1 cellular context compared by ENCODE assay signal in the genomic region with DNA sequence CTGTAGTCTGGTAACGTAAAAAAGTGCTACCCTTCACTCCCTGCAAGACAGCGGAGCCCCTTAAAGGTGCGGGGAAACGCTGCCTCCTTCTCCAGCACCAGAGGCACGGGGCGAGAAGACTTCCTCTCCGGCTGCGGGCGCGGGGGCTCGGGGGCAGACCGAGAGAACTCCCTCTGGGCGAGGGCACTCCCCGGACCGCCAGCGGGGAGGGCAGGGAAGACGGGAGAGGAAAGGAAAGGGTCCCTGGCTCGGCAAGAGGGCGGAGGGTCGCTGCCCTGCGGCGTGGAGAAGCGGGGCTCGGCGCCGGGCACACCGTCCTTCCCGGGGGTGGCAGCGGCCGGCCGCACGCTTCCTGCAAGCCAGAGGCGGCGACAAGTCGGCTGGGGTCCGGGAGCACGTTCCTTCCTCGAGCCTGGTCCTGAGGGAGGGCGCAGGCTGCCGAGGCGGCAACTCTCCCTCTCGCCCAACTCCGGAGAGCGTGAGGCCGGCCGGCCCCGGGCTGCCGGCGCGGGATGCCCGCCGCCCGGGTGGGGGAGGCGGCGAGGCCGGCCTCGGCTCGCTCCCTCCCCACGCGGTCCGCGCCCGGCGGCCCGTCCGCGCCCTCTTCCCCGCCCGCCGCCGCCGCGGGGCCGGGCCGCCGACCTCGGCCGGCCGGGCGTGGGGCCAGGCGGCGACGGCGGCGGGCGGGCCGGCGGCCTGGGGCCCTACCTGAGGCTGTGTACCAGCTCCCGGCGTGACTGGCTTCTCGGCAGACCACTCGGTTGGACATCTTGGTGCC.
A peak's percentile ranks its signal among the peaks of the same experiment; 100 is the strongest.
TF ChIP-seq lines count a peak whose summit lies in the region.

No MANE protein-coding gene starts in this region.

TF ChIP-seq in HepG2, 621 proteins besides CTCF, POLR2A, EP300 and RAD21 (continued from another document and continues in another):
- TF ChIP-seq ARHGAP35 (CRISPR knock-in tag; IDR thresholded peaks at IDR 0.05; ENCODE audit: borderline replicate concordance) = 0 out of 2 replicates have a peak, but pooled peaks have one; percentile 27
- TF ChIP-seq ZFYVE20 (CRISPR knock-in tag; IDR thresholded peaks at IDR 0.05; ENCODE audit: borderline replicate concordance, low read depth) = 0 out of 2 replicates have a peak, but pooled peaks have one; percentile 51
- peak; percentile 29; the same call in 1 of the 2 replicates for TF ChIP-seq TBX2 (CRISPR knock-in tag; IDR thresholded peaks at IDR 0.05; ENCODE audit: borderline replicate concordance)
- peak; percentile 65 for TF ChIP-seq TAF15 (IDR thresholded peaks at IDR 0.05; ENCODE audit: low read depth, low read length, poor library complexity, severe bottlenecking)
- TF ChIP-seq KMT2A (CRISPR knock-in tag; IDR thresholded peaks at IDR 0.05) = peak; percentile 47
- 0 out of 2 replicates have a peak, but pooled peaks have one; percentile 12 for TF ChIP-seq ETV5 (CRISPR knock-in tag; IDR thresholded peaks at IDR 0.05; ENCODE audit: borderline replicate concordance)
- TF ChIP-seq STAG1 (CRISPR knock-in tag; IDR thresholded peaks at IDR 0.05) = 0 out of 2 replicates have a peak, but pooled peaks have one; percentile 4
- TF ChIP-seq ZNF652 (CRISPR knock-in tag; IDR thresholded peaks at IDR 0.05; ENCODE audit: borderline replicate concordance, low read depth) = no peak
- no peak for TF ChIP-seq ZNF747 (CRISPR knock-in tag; IDR thresholded peaks at IDR 0.05; ENCODE audit: borderline replicate concordance)
- no peak for TF ChIP-seq ZNF33B (CRISPR knock-in tag; IDR thresholded peaks at IDR 0.05)
- 0 out of 2 replicates have a peak, but pooled peaks have one; percentile 45 for TF ChIP-seq MED13 (CRISPR knock-in tag; IDR thresholded peaks at IDR 0.05)
- TF ChIP-seq, protein P1, sequence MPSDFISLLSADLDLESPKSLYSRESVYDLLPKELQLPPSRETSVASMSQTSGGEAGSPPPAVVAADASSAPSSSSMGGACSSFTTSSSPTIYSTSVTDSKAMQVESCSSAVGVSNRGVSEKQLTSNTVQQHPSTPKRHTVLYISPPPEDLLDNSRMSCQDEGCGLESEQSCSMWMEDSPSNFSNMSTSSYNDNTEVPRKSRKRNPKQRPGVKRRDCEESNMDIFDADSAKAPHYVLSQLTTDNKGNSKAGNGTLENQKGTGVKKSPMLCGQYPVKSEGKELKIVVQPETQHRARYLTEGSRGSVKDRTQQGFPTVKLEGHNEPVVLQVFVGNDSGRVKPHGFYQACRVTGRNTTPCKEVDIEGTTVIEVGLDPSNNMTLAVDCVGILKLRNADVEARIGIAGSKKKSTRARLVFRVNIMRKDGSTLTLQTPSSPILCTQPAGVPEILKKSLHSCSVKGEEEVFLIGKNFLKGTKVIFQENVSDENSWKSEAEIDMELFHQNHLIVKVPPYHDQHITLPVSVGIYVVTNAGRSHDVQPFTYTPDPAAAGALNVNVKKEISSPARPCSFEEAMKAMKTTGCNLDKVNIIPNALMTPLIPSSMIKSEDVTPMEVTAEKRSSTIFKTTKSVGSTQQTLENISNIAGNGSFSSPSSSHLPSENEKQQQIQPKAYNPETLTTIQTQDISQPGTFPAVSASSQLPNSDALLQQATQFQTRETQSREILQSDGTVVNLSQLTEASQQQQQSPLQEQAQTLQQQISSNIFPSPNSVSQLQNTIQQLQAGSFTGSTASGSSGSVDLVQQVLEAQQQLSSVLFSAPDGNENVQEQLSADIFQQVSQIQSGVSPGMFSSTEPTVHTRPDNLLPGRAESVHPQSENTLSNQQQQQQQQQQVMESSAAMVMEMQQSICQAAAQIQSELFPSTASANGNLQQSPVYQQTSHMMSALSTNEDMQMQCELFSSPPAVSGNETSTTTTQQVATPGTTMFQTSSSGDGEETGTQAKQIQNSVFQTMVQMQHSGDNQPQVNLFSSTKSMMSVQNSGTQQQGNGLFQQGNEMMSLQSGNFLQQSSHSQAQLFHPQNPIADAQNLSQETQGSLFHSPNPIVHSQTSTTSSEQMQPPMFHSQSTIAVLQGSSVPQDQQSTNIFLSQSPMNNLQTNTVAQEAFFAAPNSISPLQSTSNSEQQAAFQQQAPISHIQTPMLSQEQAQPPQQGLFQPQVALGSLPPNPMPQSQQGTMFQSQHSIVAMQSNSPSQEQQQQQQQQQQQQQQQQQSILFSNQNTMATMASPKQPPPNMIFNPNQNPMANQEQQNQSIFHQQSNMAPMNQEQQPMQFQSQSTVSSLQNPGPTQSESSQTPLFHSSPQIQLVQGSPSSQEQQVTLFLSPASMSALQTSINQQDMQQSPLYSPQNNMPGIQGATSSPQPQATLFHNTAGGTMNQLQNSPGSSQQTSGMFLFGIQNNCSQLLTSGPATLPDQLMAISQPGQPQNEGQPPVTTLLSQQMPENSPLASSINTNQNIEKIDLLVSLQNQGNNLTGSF (CRISPR knock-in tag; IDR thresholded peaks at IDR 0.05) = 0 out of 2 replicates have a peak, but pooled peaks have one; percentile 33
- 0 out of 2 replicates have a peak, but pooled peaks have one; percentile 11 for TF ChIP-seq ZMYM4 (CRISPR knock-in tag; IDR thresholded peaks at IDR 0.05)
- TF ChIP-seq, protein P2, sequence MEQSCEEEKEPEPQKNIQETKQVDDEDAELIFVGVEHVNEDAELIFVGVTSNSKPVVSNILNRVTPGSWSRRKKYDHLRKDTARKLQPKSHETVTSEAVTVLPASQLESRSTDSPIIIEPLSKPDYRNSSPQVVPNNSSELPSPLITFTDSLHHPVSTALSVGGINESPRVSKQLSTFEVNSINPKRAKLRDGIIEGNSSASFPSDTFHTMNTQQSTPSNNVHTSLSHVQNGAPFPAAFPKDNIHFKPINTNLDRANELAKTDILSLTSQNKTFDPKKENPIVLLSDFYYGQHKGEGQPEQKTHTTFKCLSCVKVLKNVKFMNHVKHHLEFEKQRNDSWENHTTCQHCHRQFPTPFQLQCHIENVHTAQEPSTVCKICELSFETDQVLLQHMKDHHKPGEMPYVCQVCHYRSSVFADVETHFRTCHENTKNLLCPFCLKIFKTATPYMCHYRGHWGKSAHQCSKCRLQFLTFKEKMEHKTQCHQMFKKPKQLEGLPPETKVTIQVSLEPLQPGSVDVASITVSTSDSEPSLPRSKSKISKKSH (CRISPR knock-in tag; IDR thresholded peaks at IDR 0.05; ENCODE audit: borderline replicate concordance) = peak; percentile 77
- 0 out of 2 replicates have a peak, but pooled peaks have one; percentile 73 for TF ChIP-seq ZNF839 (CRISPR knock-in tag; IDR thresholded peaks at IDR 0.05; ENCODE audit: borderline replicate concordance)
- peak; percentile 51; the same call in 1 of the 2 replicates for TF ChIP-seq ARNT2 (CRISPR knock-in tag; IDR thresholded peaks at IDR 0.05; ENCODE audit: low read depth)
- 0 out of 2 replicates have a peak, but pooled peaks have one; percentile 27 for TF ChIP-seq ZBTB38 (CRISPR knock-in tag; IDR thresholded peaks at IDR 0.05)
- peak; percentile 72 for TF ChIP-seq ZNF883 (CRISPR knock-in tag; IDR thresholded peaks at IDR 0.05; ENCODE audit: not compliant biosample characterization)
- peak; percentile 27; the same call in 1 of the 2 replicates for TF ChIP-seq MEIS2 (CRISPR knock-in tag; IDR thresholded peaks at IDR 0.05)
- TF ChIP-seq NFE2L2 (IDR thresholded peaks at IDR 0.05; ENCODE audit: low read length) = no peak
- TF ChIP-seq ZNF564 (CRISPR knock-in tag; IDR thresholded peaks at IDR 0.05) = peak; percentile 68; the same call in 1 of the 2 replicates
- TF ChIP-seq HIC2 (CRISPR knock-in tag; IDR thresholded peaks at IDR 0.05; ENCODE audit: low read depth) = no peak
- peak; percentile 47; the same call in 1 of the 2 replicates for TF ChIP-seq ZNF772 (CRISPR knock-in tag; IDR thresholded peaks at IDR 0.05)
- 0 out of 2 replicates have a peak, but pooled peaks have one; percentile 43 for TF ChIP-seq HIVEP1 (CRISPR knock-in tag; IDR thresholded peaks at IDR 0.05)
- peak; percentile 65 for TF ChIP-seq AGO2 (optimal IDR thresholded peaks at IDR 0.05; ENCODE audit: low read depth, low read length)
- TF ChIP-seq ZFX (CRISPR knock-in tag; IDR thresholded peaks at IDR 0.05; ENCODE audit: low read depth) = peak; percentile 47; the same call in 1 of the 2 replicates
- peak; percentile 50; the same call in 1 of the 2 replicates for TF ChIP-seq ZNF350 (CRISPR knock-in tag; IDR thresholded peaks at IDR 0.05; ENCODE audit: borderline replicate concordance, low read depth)
- peak; percentile 63; the same call in 1 of the 2 replicates for TF ChIP-seq CAMTA2 (CRISPR knock-in tag; IDR thresholded peaks at IDR 0.05; ENCODE audit: borderline replicate concordance)
- peak; percentile 49; the same call in 1 of the 2 replicates for TF ChIP-seq ZSCAN21 (CRISPR knock-in tag; IDR thresholded peaks at IDR 0.05; ENCODE audit: borderline replicate concordance)
- 0 out of 2 replicates have a peak, but pooled peaks have one; percentile 27 for TF ChIP-seq ZNF225 (CRISPR knock-in tag; IDR thresholded peaks at IDR 0.05)
- TF ChIP-seq EEA1 (CRISPR knock-in tag; IDR thresholded peaks at IDR 0.05; ENCODE audit: borderline replicate concordance) = 0 out of 2 replicates have a peak, but pooled peaks have one; percentile 32
- peak; percentile 40; the same call in 1 of the 2 replicates for TF ChIP-seq SALL1 (CRISPR knock-in tag; IDR thresholded peaks at IDR 0.05)
- TF ChIP-seq XRCC5 (optimal IDR thresholded peaks at IDR 0.05; ENCODE audit: low read length) = peak; percentile 25
- no peak for TF ChIP-seq TOE1 (CRISPR knock-in tag; IDR thresholded peaks at IDR 0.05)
- TF ChIP-seq ZNF326 (CRISPR knock-in tag; IDR thresholded peaks at IDR 0.05; ENCODE audit: borderline replicate concordance) = no peak
- TF ChIP-seq GABPB1 (CRISPR knock-in tag; IDR thresholded peaks at IDR 0.05) = peak; percentile 53; the same call in 1 of the 2 replicates
- 0 out of 2 replicates have a peak, but pooled peaks have one; percentile 26 for TF ChIP-seq ZNF724P (CRISPR knock-in tag; IDR thresholded peaks at IDR 0.05; ENCODE audit: borderline replicate concordance)
- TF ChIP-seq ZNF550 (CRISPR knock-in tag; IDR thresholded peaks at IDR 0.05; ENCODE audit: borderline replicate concordance) = 0 out of 2 replicates have a peak, but pooled peaks have one; percentile 64
- TF ChIP-seq PHF8 (CRISPR knock-in tag; IDR thresholded peaks at IDR 0.05) = peak; percentile 34
- 0 out of 2 replicates have a peak, but pooled peaks have one; percentile 16 for TF ChIP-seq ZNF552 (CRISPR knock-in tag; IDR thresholded peaks at IDR 0.05; ENCODE audit: borderline replicate concordance)
- TF ChIP-seq CHCHD3 (CRISPR knock-in tag; IDR thresholded peaks at IDR 0.05) = 0 out of 2 replicates have a peak, but pooled peaks have one; percentile 67
- TF ChIP-seq, protein P3, sequence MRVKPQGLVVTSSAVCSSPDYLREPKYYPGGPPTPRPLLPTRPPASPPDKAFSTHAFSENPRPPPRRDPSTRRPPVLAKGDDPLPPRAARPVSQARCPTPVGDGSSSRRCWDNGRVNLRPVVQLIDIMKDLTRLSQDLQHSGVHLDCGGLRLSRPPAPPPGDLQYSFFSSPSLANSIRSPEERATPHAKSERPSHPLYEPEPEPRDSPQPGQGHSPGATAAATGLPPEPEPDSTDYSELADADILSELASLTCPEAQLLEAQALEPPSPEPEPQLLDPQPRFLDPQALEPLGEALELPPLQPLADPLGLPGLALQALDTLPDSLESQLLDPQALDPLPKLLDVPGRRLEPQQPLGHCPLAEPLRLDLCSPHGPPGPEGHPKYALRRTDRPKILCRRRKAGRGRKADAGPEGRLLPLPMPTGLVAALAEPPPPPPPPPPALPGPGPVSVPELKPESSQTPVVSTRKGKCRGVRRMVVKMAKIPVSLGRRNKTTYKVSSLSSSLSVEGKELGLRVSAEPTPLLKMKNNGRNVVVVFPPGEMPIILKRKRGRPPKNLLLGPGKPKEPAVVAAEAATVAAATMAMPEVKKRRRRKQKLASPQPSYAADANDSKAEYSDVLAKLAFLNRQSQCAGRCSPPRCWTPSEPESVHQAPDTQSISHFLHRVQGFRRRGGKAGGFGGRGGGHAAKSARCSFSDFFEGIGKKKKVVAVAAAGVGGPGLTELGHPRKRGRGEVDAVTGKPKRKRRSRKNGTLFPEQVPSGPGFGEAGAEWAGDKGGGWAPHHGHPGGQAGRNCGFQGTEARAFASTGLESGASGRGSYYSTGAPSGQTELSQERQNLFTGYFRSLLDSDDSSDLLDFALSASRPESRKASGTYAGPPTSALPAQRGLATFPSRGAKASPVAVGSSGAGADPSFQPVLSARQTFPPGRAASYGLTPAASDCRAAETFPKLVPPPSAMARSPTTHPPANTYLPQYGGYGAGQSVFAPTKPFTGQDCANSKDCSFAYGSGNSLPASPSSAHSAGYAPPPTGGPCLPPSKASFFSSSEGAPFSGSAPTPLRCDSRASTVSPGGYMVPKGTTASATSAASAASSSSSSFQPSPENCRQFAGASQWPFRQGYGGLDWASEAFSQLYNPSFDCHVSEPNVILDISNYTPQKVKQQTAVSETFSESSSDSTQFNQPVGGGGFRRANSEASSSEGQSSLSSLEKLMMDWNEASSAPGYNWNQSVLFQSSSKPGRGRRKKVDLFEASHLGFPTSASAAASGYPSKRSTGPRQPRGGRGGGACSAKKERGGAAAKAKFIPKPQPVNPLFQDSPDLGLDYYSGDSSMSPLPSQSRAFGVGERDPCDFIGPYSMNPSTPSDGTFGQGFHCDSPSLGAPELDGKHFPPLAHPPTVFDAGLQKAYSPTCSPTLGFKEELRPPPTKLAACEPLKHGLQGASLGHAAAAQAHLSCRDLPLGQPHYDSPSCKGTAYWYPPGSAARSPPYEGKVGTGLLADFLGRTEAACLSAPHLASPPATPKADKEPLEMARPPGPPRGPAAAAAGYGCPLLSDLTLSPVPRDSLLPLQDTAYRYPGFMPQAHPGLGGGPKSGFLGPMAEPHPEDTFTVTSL (CRISPR knock-in tag; IDR thresholded peaks at IDR 0.05; ENCODE audit: borderline replicate concordance) = no peak
- 0 out of 2 replicates have a peak, but pooled peaks have one; percentile 35 for TF ChIP-seq BORCS8-MEF2B (CRISPR knock-in tag; IDR thresholded peaks at IDR 0.05)
- 0 out of 2 replicates have a peak, but pooled peaks have one; percentile 35 for TF ChIP-seq ZNF891 (CRISPR knock-in tag; IDR thresholded peaks at IDR 0.05)
